1 cellular context compared by ENCODE assay signal in the genomic region with DNA sequence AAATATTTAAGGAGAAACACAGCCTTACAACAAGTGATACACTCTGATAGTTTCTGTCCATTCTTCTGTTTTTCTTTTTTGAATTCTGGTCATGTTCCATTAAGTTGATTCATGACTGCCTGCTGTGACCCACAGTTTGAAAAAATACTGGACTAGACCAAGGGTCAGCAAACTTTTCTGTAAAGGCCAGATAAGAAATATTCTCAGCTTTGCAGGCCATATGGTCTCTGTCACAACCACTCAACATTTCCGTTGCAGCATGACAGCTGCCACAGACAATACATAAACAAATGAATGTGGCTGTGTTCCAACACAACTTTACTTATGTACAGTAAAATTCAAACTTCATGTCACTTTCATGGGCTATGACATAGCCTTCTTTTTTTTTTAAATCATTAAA.
A peak's percentile ranks its signal among the peaks of the same experiment; 100 is the strongest.
TF ChIP-seq lines count a peak whose summit lies in the region.

No MANE protein-coding gene starts in this region.

TF ChIP-seq in liver, 16 proteins besides CTCF, POLR2A, EP300 and RAD21 (continued from another document):
- TF ChIP-seq, protein P1, sequence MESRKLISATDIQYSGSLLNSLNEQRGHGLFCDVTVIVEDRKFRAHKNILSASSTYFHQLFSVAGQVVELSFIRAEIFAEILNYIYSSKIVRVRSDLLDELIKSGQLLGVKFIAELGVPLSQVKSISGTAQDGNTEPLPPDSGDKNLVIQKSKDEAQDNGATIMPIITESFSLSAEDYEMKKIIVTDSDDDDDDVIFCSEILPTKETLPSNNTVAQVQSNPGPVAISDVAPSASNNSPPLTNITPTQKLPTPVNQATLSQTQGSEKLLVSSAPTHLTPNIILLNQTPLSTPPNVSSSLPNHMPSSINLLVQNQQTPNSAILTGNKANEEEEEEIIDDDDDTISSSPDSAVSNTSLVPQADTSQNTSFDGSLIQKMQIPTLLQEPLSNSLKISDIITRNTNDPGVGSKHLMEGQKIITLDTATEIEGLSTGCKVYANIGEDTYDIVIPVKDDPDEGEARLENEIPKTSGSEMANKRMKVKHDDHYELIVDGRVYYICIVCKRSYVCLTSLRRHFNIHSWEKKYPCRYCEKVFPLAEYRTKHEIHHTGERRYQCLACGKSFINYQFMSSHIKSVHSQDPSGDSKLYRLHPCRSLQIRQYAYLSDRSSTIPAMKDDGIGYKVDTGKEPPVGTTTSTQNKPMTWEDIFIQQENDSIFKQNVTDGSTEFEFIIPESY (IDR thresholded peaks at IDR 0.05), result no peak
- no peak for TF ChIP-seq YY1 (IDR thresholded peaks at IDR 0.05)
- TF ChIP-seq, protein P2, sequence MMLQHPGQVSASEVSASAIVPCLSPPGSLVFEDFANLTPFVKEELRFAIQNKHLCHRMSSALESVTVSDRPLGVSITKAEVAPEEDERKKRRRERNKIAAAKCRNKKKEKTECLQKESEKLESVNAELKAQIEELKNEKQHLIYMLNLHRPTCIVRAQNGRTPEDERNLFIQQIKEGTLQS (IDR thresholded peaks at IDR 0.05), result no peak
- peak; percentile 92 for TF ChIP-seq NR2F2 (IDR thresholded peaks at IDR 0.05)
- no peak for TF ChIP-seq HNF4G (IDR thresholded peaks at IDR 0.05)
- TF ChIP-seq SP1 (IDR thresholded peaks at IDR 0.05), result no peak
- no peak for TF ChIP-seq GABPA (IDR thresholded peaks at IDR 0.05 in 1 of 2, conservative IDR thresholded peaks at IDR 0.05 in 1 of 2)
- no peak for TF ChIP-seq FOXA1 (IDR thresholded peaks at IDR 0.05)
TF ChIP-seq in liver: peak in this region for 3.
